9 cellular contexts compared by ENCODE assay signal in genomic region chr2:231514951-231515297, GRCh38. TPM values are rescaled to one million over a fixed set of nuclear protein-coding genes. Genes with fewer than 3 reads are reported as not detected.
DNase-seq lines count a peak whose midpoint lies in the region; ATAC-seq and TF ChIP-seq lines count a peak whose summit lies in the region.
"Had no signal": no experiment of that assay in that cellular context is flagged by ENCODE, and none has a peak within 500 bp of the region (broad histone marks: within the 10 kb centered on the region; RNA-seq: fewer than 3 reads in every experiment).

No MANE protein-coding gene starts in this region.

- peak overlapping the region; percentile 95 for H3K4me2 ChIP-seq in PC-3 (ENCODE audit: low read length)

- H3K9me3 ChIP-seq in PC-3 (ENCODE audit: low read length), result no peaks in the 10 kb centered on the region
- H3K9me3 ChIP-seq in esophagus (ENCODE audit: control insufficient read depth in 2 of 2, insufficient read depth in 1 of 2, low read depth in 1 of 2, low read length in 1 of 2), result no peaks in the 10 kb centered on the region

- H3F3A ChIP-seq in PC-3 (ENCODE audit: low read length, unreplicated experiment), result no peaks in the 10 kb centered on the region

- no peak for ATAC-seq in PC-3

- H3K4me1 ChIP-seq in PC-3 (ENCODE audit: insufficient read depth, low read length) (peaks cover 17% of the 10 kb centered on the region), esophagus (ENCODE audit: control insufficient read depth in 2 of 2, insufficient read depth in 2 of 2, low read length in 1 of 2) (peaks cover 2% of the 10 kb centered on the region in 2 donors)

- H3K27ac ChIP-seq in PC-3 (ENCODE audit: low read length) (no peak overlapping the region), esophagus (ENCODE audit: low read depth in 2 of 2, low read length in 1 of 2) (peak overlapping the region; percentile 76 to 84)

- no peaks in the 10 kb centered on the region for H4K20me1 ChIP-seq in PC-3 (ENCODE audit: low read length)

- peak overlapping the region; percentile 94 for H2AFZ ChIP-seq in PC-3 (ENCODE audit: low read length)

- no peaks in the 10 kb centered on the region for H3K36me3 ChIP-seq in GM06990 (ENCODE audit: control insufficient read depth, insufficient read depth, low read length)
- no peaks in the 10 kb centered on the region; the same call in 1 of the 2 replicates for H3K36me3 ChIP-seq in PC-3 (ENCODE audit: low read depth, low read length)
- no peaks in the 10 kb centered on the region for H3K36me3 ChIP-seq in esophagus (ENCODE audit: control insufficient read depth in 2 of 2, insufficient read depth in 2 of 2, low read length in 1 of 2)

- no peaks in the 10 kb centered on the region for H3K27me3 ChIP-seq in GM06990 (replicated peaks; ENCODE audit: control insufficient read depth, insufficient read depth, low read length)
- H3K27me3 ChIP-seq in PC-3 (ENCODE audit: low read length), result no peaks in the 10 kb centered on the region
- H3K27me3 ChIP-seq in esophagus (ENCODE audit: control insufficient read depth in 1 of 2, insufficient read depth in 2 of 2, low read length in 2 of 2), result no peaks in the 10 kb centered on the region

- TF ChIP-seq CTCF in GM06990 (IDR thresholded peaks at IDR 0.05; ENCODE audit: insufficient read depth, low read length, poor library complexity, severe bottlenecking), result no peak
- TF ChIP-seq CTCF in PC-3 (conservative IDR thresholded peaks at IDR 0.05; ENCODE audit: low read depth, low read length), result no peak

- intact Hi-C loops in PC-3 (cut with micrococcal nuclease) (loop anchor here (2.0 to 5.0 kb wide), 2 partner anchors 50 to 87 kb away; partner anchors contain the start of gene NCL), head of caudate nucleus (cut with DNase I) (loop anchor here (2.0 to 5.0 kb wide), 2 partner anchors 50 to 87 kb away; partner anchors contain the start of gene NCL)

- POLR2A ChIA-PET in PC-3 (lab: Charles Lee; ENCODE audit: unreplicated experiment), result no interaction called here

- no peak for DNase-seq in GM06990 (ENCODE audit: extremely low read depth, insufficient read length)
- no peak for DNase-seq in PC-3
- DNase-seq in pons (ENCODE audit: low spot score), result peak; percentile 33
- no peak for DNase-seq in amygdala (lab: John Stamatoyannopoulos, UW)
- DNase-seq in SK-N-DZ (ENCODE audit: low spot score), result no peak
- no peak for DNase-seq in stimulated activated naive CD4-positive, alpha-beta T cell treated with Interleukin-2 at 50 U/mL for 16 hours (lab: John Stamatoyannopoulos, UW)
- DNase-seq in head of caudate nucleus, result no peak

- peaks cover 5% of the 10 kb centered on the region; the same call in 1 of the 2 replicates for H3K79me2 ChIP-seq in PC-3 (ENCODE audit: low read length)

- peak overlapping the region; percentile 78 for H3K4me3 ChIP-seq in GM06990 (replicated peaks; ENCODE audit: low read depth, low read length)
- peak overlapping the region; percentile 67 for H3K4me3 ChIP-seq in PC-3 (ENCODE audit: low read length)
- H3K4me3 ChIP-seq in esophagus (ENCODE audit: low read depth in 1 of 2, low read length in 2 of 2), result peak overlapping the region; percentile 55 to 63

- BruUV-seq in PC-3 (replicated peaks; lab: Mats Ljungman, UMichigan), result TSS peak; percentile 98

- CTCF ChIA-PET in PC-3 (lab: Charles Lee), result no interaction called here

- H3K9me2 ChIP-seq in PC-3 (replicated peaks; ENCODE audit: low read length), result no peaks in the 10 kb centered on the region

- WGBS in esophagus, 2 donors, result 35 to 51% methylated on average over 7 of the region's 7 CpGs

- H3K9ac ChIP-seq in PC-3 (ENCODE audit: low read length), result peak overlapping the region; percentile 86

RNA-seq across cellular contexts. Expression of gene NMUR1, which starts 15.3 kb away (rescaled TPM):
- 0.17 TPM in 1 of 2 replicates, not detected in the other for total RNA-seq in PC-3 (2014; rRNA removed)
- polyA plus RNA-seq in esophagus, result under 1 TPM; 0.33 to 0.47 TPM
- polyA plus RNA-seq in SK-N-DZ (2014; cell fraction: cytosol; rRNA removed), result not detected in 2 replicates
- polyA plus RNA-seq in SK-N-DZ (2014; cell fraction: nucleus; rRNA removed), result not detected in 2 replicates
- total RNA-seq: M059J had no signal

RNA-seq across cellular contexts. Expression of gene NCL, which starts 50.6 kb away (rescaled TPM):
- 430 and 507 TPM in 2 replicates for total RNA-seq in PC-3 (2014; rRNA removed)
- 100 to 1,000 TPM in 1 of 2 donors, 10 to 100 TPM in 1; 84.4 to 282 TPM for polyA plus RNA-seq in esophagus
- polyA plus RNA-seq in SK-N-DZ (2014; cell fraction: cytosol; rRNA removed), result 110 and 119 TPM in 2 replicates
- polyA plus RNA-seq in SK-N-DZ (2014; cell fraction: nucleus; rRNA removed), result 111 and 267 TPM in 2 replicates
